ENCODE assay signal across 8 cellular contexts in genomic region chr15:58330836-58331561, GRCh38.
DNase-seq lines count a peak whose midpoint lies in the region; ATAC-seq, FAIRE-seq and TF ChIP-seq lines count a peak whose summit lies in the region.

No MANE protein-coding gene starts in this region.

- no peak for DNase-seq in Calu3
- DNase-seq in Panc1 (ENCODE audit: low read depth, low spot score): no peak
- peak; percentile 4 for DNase-seq in epithelial cell of esophagus (ENCODE audit: low read depth)
- DNase-seq in pancreas: no peak
- DNase-seq in EL: no peak
- DNase-seq in stimulated activated CD4-positive, alpha-beta T cell treated with anti-CD3 and anti-CD28 coated beads, Interleukin-12 subunit alpha, Interleukin-12 subunit beta, amount 100 ng/mL, for 4 hours: no peak
- DNase-seq in GOT3 (lab: John Stamatoyannopoulos, UW): no peak

- H3K4me3 ChIP-seq in Panc1 (ENCODE audit: low read depth in 2 of 2, low read length in 2 of 2) (no peak overlapping the region), epithelial cell of esophagus (ENCODE audit: low read length) (no peak overlapping the region), pancreas (no peak overlapping the region)

- H3K4me3 Mint-ChIP-seq in Calu3 (ENCODE audit: low read depth, unreplicated experiment): peak overlapping the region; percentile 61

- peaks cover 26% of the 10 kb centered on the region for H3K36me3 Mint-ChIP-seq in Calu3 (ENCODE audit: insufficient read depth, unreplicated experiment)

- H3K27me3 ChIP-seq in Panc1 (ENCODE audit: control insufficient read depth, insufficient read depth, low read length) (no peaks in the 10 kb centered on the region), pancreas (peaks cover 0 to 4% (median 0%) of the 10 kb centered on the region in 4 donors)

- H3K9me3 ChIP-seq in Panc1 (ENCODE audit: control insufficient read depth, insufficient read depth, low read depth, low read length) (no peaks in the 10 kb centered on the region), pancreas (no peaks in the 10 kb centered on the region)

- in situ Hi-C loops in Panc1 (cut with HindIII; ENCODE audit: low pct_unique_long_range_greater_than_20kb, low sequenced_read_pairs): no loop called here

- 58 to 64% methylated on average over 8 of the region's 8 CpGs for WGBS in pancreas, 2 donors

- H3K27ac Mint-ChIP-seq in Calu3 (ENCODE audit: unreplicated experiment): peak overlapping the region; percentile 99

- POLR2A ChIA-PET in Panc1 (lab: Charles Lee): interaction anchor here (0.7 kb wide), 1 partner anchor 243 kb away, joined by 8 read pairs; no protein-coding TSS in a partner anchor

- H3K27me3 Mint-ChIP-seq in Calu3 (ENCODE audit: unreplicated experiment): no peaks in the 10 kb centered on the region

- TF ChIP-seq CTCF in Calu3 (IDR thresholded peaks at IDR 0.05; ENCODE audit: unreplicated experiment) (no peak), Panc1 (IDR thresholded peaks at IDR 0.05) (no peak), epithelial cell of esophagus (IDR thresholded peaks at IDR 0.05; ENCODE audit: insufficient read depth, low read depth, low read length, missing control alignments) (no peak), pancreas (IDR thresholded peaks at IDR 0.05) (no peak)

- CTCF ChIA-PET in Calu3 (lab: Charles Lee): interaction anchor here (0.7 to 2.0 kb wide), 5 partner anchors 62 to 216 kb away, joined by 3 to 9 read pairs (median 4); no protein-coding TSS in a partner anchor
- CTCF ChIA-PET in Panc1 (lab: Charles Lee): no interaction called here

- FAIRE-seq in pancreas (lab: Jason Lieb, UNC): no peak

- H3K36me3 ChIP-seq in Panc1 (ENCODE audit: control insufficient read depth, insufficient read depth, low read length) (no peaks in the 10 kb centered on the region), pancreas (no peaks in the 10 kb centered on the region)

- BruUV-seq in Calu3 (replicated peaks; lab: Mats Ljungman, UMichigan) (no TSS peak), Panc1 (replicated peaks; lab: Mats Ljungman, UMichigan) (no TSS peak)

- peaks cover 31% of the 10 kb centered on the region for H3K4me1 ChIP-seq in Panc1 (ENCODE audit: control insufficient read depth, insufficient read depth, low read length)
- H3K4me1 ChIP-seq in pancreas: peaks cover 12 to 23% (median 22%) of the 10 kb centered on the region in 3 donors

- ATAC-seq in Panc1 (no peak), pancreas (no peak), HG03159 (IDR thresholded peaks at IDR 0.05; ENCODE audit: unreplicated experiment) (no peak)

- peaks cover 2% of the 10 kb centered on the region for H3K9me3 Mint-ChIP-seq in Calu3 (ENCODE audit: low read depth, unreplicated experiment)

- H3K4me1 Mint-ChIP-seq in Calu3 (ENCODE audit: low read depth, unreplicated experiment): peaks cover 58% of the 10 kb centered on the region

- intact Hi-C loops in Calu3 (cut with micrococcal nuclease; ENCODE audit: unreplicated experiment) (loop anchor here (2.0 to 5.0 kb wide), 4 partner anchors 59 to 274 kb away; no protein-coding TSS in a partner anchor), Panc1 (cut with micrococcal nuclease; ENCODE audit: unreplicated experiment) (no loop called here), pancreas (cut with DNase I) (no loop called here)

- peak overlapping the region; percentile 89 for H3K27ac ChIP-seq in Panc1 (ENCODE audit: low read length)
- H3K27ac ChIP-seq in pancreas: peak overlapping the region; percentile 1 to 89 (median 44)
